Comparison of ENCODE assay signal across 8 cellular contexts in the genomic region with DNA sequence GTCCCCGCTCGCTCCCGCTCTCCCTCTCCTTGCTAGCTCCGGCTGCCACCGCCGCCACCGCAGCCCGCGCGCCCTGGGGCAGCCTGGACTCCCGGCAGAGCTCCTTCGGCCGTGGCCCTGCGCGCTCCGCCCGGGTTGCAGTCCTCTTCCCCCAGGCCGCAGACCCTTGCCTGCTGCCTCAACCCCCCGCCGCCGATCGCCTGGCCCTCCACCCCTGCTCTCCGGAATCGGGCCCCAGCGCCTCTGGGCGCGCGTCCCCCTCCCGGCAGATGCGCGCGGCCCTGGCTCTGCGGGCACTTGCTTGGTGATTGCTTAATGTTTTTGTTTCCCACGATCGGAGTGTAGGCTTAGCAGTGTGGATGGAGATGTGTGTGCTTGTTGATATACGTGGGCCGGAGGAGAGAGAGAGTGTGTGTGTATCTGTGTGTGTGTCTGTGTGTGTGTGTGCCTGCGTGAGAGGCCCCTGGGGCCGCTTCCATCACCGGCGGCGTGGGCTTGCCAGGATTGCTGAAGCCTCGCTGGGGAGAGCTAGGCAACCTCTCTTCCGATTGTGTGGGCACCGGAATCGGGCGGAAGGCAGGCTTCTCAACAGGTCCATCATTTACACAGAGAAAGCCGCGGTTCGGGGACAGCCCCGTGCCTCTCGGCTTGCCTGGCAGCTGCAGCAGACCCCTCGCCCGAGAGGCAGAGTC. TPM values are rescaled to one million over a fixed set of nuclear protein-coding genes. Genes with fewer than 3 reads are reported as not detected.
A peak's percentile ranks its signal among the peaks of the same experiment; 100 is the strongest.
DNase-seq lines count a peak whose midpoint lies in the region; ATAC-seq and TF ChIP-seq lines count a peak whose summit lies in the region.

No MANE protein-coding gene starts in this region.

- POLR2A ChIA-PET in AG04449 (lab: Yijun Ruan, JAX), result interaction anchor here (0.9 kb wide), 1 partner anchor 194 kb away, joined by 3 read pairs; no protein-coding TSS in a partner anchor

- H3K9me3 ChIP-seq in cardiac muscle cell (ENCODE audit: low read depth), result no peaks in the 10 kb centered on the region

- H3K27me3 ChIP-seq in cardiac muscle cell, result peaks cover 98% of the 10 kb centered on the region

- H3K4me1 ChIP-seq in cardiac muscle cell (ENCODE audit: low read depth), result peaks cover 4% of the 10 kb centered on the region

- H3K27ac ChIP-seq in cardiac muscle cell, result no peak overlapping the region

- TF ChIP-seq CTCF in AG04449 (IDR thresholded peaks at IDR 0.05; ENCODE audit: insufficient read depth, low read length, missing control alignments) (no peak), cardiac muscle cell (IDR thresholded peaks at IDR 0.05; ENCODE audit: low read depth, low read length) (no peak)

- peak in 1 of 2 donors; percentile 7 for ATAC-seq in activated T-cell treated with anti-CD3 and anti-CD28 coated beads, Interleukin-2, amount 50 U/mL, for 4 hours
- ATAC-seq in HG02870 (IDR thresholded peaks at IDR 0.05; ENCODE audit: unreplicated experiment) (no peak), GM21381 (IDR thresholded peaks at IDR 0.05; ENCODE audit: unreplicated experiment) (no peak)

- H3K4me3 ChIP-seq in AG04449 (ENCODE audit: low read depth, low read length) (peak overlapping the region; percentile 54), cardiac muscle cell (no peak overlapping the region)

- H3K36me3 ChIP-seq in cardiac muscle cell, result no peaks in the 10 kb centered on the region

- H3K27me3 Mint-ChIP-seq in activated T-cell treated with anti-CD3 and anti-CD28 coated beads, Interleukin-2, amount 50 U/mL, for 4 hours (ENCODE audit: low read depth), result peaks cover 54% of the 10 kb centered on the region

- DNase-seq in AG04449 (ENCODE audit: low read depth, low spot score), result peak; percentile 41
- peak; percentile 36 for DNase-seq in HuH-7 (ENCODE audit: low spot score)
- DNase-seq in activated T-cell treated with anti-CD3 and anti-CD28 coated beads, Interleukin-2, amount 50 U/mL, for 4 hours, result no peak
- DNase-seq in cardiac muscle cell (ENCODE audit: low read depth in 1 of 2, low spot score in 1 of 2), result peak; percentile 26 to 66
- peak; percentile 25 for DNase-seq in renal cortical epithelial cell (ENCODE audit: low read depth)
- DNase-seq in OCI-M1 (lab: John Stamatoyannopoulos, UW), result no peak

- CTCF ChIA-PET in AG04449 (lab: Yijun Ruan, JAX), result interaction anchor here (1.2 to 16.6 kb wide), 3 partner anchors 34 to 331 kb away, joined by 3 to 576 read pairs (median 5); no protein-coding TSS in a partner anchor

- peaks cover 22% of the 10 kb centered on the region for H3K4me1 Mint-ChIP-seq in activated T-cell treated with anti-CD3 and anti-CD28 coated beads, Interleukin-2, amount 50 U/mL, for 4 hours (ENCODE audit: low read depth)

- peak overlapping the region; percentile 79 for H3K4me3 Mint-ChIP-seq in activated T-cell treated with anti-CD3 and anti-CD28 coated beads, Interleukin-2, amount 50 U/mL, for 4 hours

- H3K36me3 Mint-ChIP-seq in activated T-cell treated with anti-CD3 and anti-CD28 coated beads, Interleukin-2, amount 50 U/mL, for 4 hours (ENCODE audit: insufficient read depth), result no peaks in the 10 kb centered on the region

- H3K9me3 Mint-ChIP-seq in activated T-cell treated with anti-CD3 and anti-CD28 coated beads, Interleukin-2, amount 50 U/mL, for 4 hours, result no peaks in the 10 kb centered on the region

RNA-seq across cellular contexts. Expression of gene INHBB, which starts 0.9 kb away (rescaled TPM):
- under 1 TPM in 2 of 3 donors, not detected in 1; 0.11 to 0.16 TPM for total RNA-seq in activated T-cell treated with anti-CD3 and anti-CD28 coated beads, Interleukin-2, amount 50 U/mL, for 4 hours
- total RNA-seq in cardiac muscle cell (not detected in 2 replicates), renal cortical epithelial cell (0.52 and 3.0 TPM in 2 replicates)
- polyA plus RNA-seq in cardiac muscle cell, result not detected in 2 replicates

Comparison
In these comparisons a context has a peak if more than half of its experiments do, and no peak if none do; other contexts are left out.
1. DNase-seq: peak in AG04449 (single experiment), HuH-7 (single experiment), cardiac muscle cell (2 of 2) and renal cortical epithelial cell (single experiment); none in activated T-cell treated with anti-CD3 and anti-CD28 coated beads, Interleukin-2, amount 50 U/mL, for 4 hours (single experiment) and OCI-M1 (single experiment).